ENCODE assay signal across 20 cellular contexts in genomic region chr1:13783551-13783950, GRCh38.
DNase-seq lines count a peak whose midpoint lies in the region; ATAC-seq and TF ChIP-seq lines count a peak whose summit lies in the region.
"Had no signal": no experiment of that assay in that cellular context is flagged by ENCODE, and none has a peak within 500 bp of the region (broad histone marks: within the 10 kb centered on the region; RNA-seq: fewer than 3 reads in every experiment).

No MANE protein-coding gene starts in this region.

- no peak overlapping the region for H3K4me3 ChIP-seq in fibroblast of mammary gland (ENCODE audit: control insufficient read depth, low read depth, low read length)
- H3K4me3 ChIP-seq: body of pancreas had no signal

- peaks cover 6% of the 10 kb centered on the region for H3K36me3 Mint-ChIP-seq in T-helper 17 cell (ENCODE audit: low read depth)

- no peaks in the 10 kb centered on the region for H3K9me3 ChIP-seq in T-helper 17 cell (ENCODE audit: control insufficient read depth, low read length, poor library complexity, severe bottlenecking)
- H3K9me3 ChIP-seq: body of pancreas, suprapubic skin had no signal

- ATAC-seq in T-helper 17 cell (no peak), GM18498 (IDR thresholded peaks at IDR 0.05; ENCODE audit: unreplicated experiment) (no peak), HG02610 (IDR thresholded peaks at IDR 0.05; ENCODE audit: unreplicated experiment) (no peak), HG02938 (IDR thresholded peaks at IDR 0.05; ENCODE audit: unreplicated experiment) (no peak)
- ATAC-seq: activated CD8-positive, alpha-beta memory T cell treated with anti-CD3 and anti-CD28 coated beads, Interleukin-2, amount 10 ng/mL, durations not matched to agents 7 days and 5 days; body of pancreas had no signal

- peak; percentile 30 for DNase-seq in EL
- no peak for DNase-seq in T-helper 17 cell
- peak; percentile 36 for DNase-seq in fibroblast of mammary gland (ENCODE audit: low read depth)
- DNase-seq in non-pigmented ciliary epithelial cell (ENCODE audit: low read depth), result peak; percentile 28
- no peak for DNase-seq in SK-N-DZ (ENCODE audit: low spot score)
- DNase-seq: activated CD8-positive, alpha-beta memory T cell treated with anti-CD3 and anti-CD28 coated beads, Interleukin-2, amount 10 ng/mL, durations not matched to agents 7 days and 5 days; activated gamma-delta T cell treated with Interleukin-2 at 50 U/mL for 16 hours; body of pancreas; glutamatergic neuron; NCI-H1436; NCI-H2171; NCI-H748 treated with DMSO at 0.1 percent for 48 hours; nephron progenitor cell; SIG-M5; T-helper 2 cell had no signal

- no peak for TF ChIP-seq CTCF in fibroblast of mammary gland (conservative IDR thresholded peaks at IDR 0.05; ENCODE audit: control insufficient read depth, insufficient read depth, low read depth, low read length)

- H3K27ac Mint-ChIP-seq in T-helper 17 cell, result peak overlapping the region; percentile 41
- H3K27ac Mint-ChIP-seq: activated CD8-positive, alpha-beta memory T cell treated with anti-CD3 and anti-CD28 coated beads, Interleukin-2, amount 10 ng/mL, durations not matched to agents 7 days and 5 days; B cell; nephron progenitor cell had no signal

- peaks cover 48% of the 10 kb centered on the region for H3K4me1 Mint-ChIP-seq in T-helper 17 cell

- H3K27me3 Mint-ChIP-seq in T-helper 17 cell, result no peaks in the 10 kb centered on the region
- H3K27me3 Mint-ChIP-seq: activated CD8-positive, alpha-beta memory T cell treated with anti-CD3 and anti-CD28 coated beads, Interleukin-2, amount 10 ng/mL, durations not matched to agents 7 days and 5 days; B cell had no signal

- no peak overlapping the region for H3K4me3 Mint-ChIP-seq in T-helper 17 cell
- H3K4me3 Mint-ChIP-seq: activated CD8-positive, alpha-beta memory T cell treated with anti-CD3 and anti-CD28 coated beads, Interleukin-2, amount 10 ng/mL, durations not matched to agents 7 days and 5 days; B cell; nephron progenitor cell had no signal

Comparison
In these comparisons a context has a peak if more than half of its experiments do, and no peak if none do; other contexts are left out.
1. DNase-seq: peak in EL (single experiment), fibroblast of mammary gland (single experiment) and non-pigmented ciliary epithelial cell (single experiment); none in T-helper 17 cell (0 of 3) and SK-N-DZ (single experiment).